15 cellular contexts compared by ENCODE assay signal in the genomic region with DNA sequence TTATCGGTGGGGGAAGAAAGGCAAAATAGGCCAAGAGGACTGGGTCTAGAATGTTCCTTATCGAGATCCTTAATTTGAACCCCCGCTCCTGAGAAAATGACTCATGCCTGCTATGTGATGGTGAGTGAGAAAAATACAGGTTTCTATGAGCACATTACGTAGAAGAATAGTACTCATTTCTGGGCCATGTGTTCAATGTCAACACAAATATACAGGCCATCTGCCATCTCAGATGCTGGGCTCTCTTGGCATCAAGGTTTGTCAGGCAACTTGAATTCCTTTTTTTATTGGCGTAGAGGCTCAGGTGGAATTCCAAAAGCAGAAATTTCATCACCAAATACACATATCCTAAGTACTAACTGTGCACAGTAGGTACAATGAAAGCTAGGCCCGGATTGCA.
"Had no signal": no experiment of that assay in that cellular context is flagged by ENCODE, and none has a peak within 500 bp of the region (broad histone marks: within the 10 kb centered on the region; RNA-seq: fewer than 3 reads in every experiment).

No MANE protein-coding gene starts in this region.

- H3K27ac Mint-ChIP-seq: activated naive CD4-positive, alpha-beta T cell treated with anti-CD3 and anti-CD28 coated beads, Interleukin-2, amount 50 U/mL, for 72 hours; naive B cell; neural progenitor cell; T-helper 2 cell treated with Interferon-gamma antibody and Interleukin-4, amounts not matched to agents 5 μg/mL and 100 μg/mL, for 36 hours had no signal

- H3K36me3 Mint-ChIP-seq: activated naive CD4-positive, alpha-beta T cell treated with anti-CD3 and anti-CD28 coated beads, Interleukin-2, amount 50 U/mL, for 72 hours; naive B cell; neural progenitor cell had no signal

- H3K4me3 Mint-ChIP-seq: activated T-cell treated with anti-CD3 and anti-CD28 coated beads, Interleukin-2, amount 50 U/mL, for 4 hours; naive B cell; neural progenitor cell; T-helper 2 cell treated with Interferon-gamma antibody and Interleukin-4, amounts not matched to agents 5 μg/mL and 100 μg/mL, for 36 hours had no signal

- ATAC-seq: activated T-cell treated with anti-CD3 and anti-CD28 coated beads, Interleukin-2, amount 50 U/mL, for 4 hours; body of pancreas; esophagus mucosa; left lobe of liver; psoas muscle; sciatic nerve had no signal

- DNase-seq: activated CD4-positive, alpha-beta T cell treated with anti-CD3 and anti-CD28 coated beads, Interleukin-2, amount 50 U/mL, for 1 hour; activated CD4-positive, CD25-positive, alpha-beta regulatory T cell; activated gamma-delta T cell; activated T-cell treated with anti-CD3 and anti-CD28 coated beads, Interleukin-2, amount 50 U/mL, for 4 hours; amygdala; body of pancreas; naive B cell; psoas muscle; spleen had no signal

- H3K9me3 Mint-ChIP-seq: activated naive CD4-positive, alpha-beta T cell treated with anti-CD3 and anti-CD28 coated beads, Interleukin-2, amount 50 U/mL, for 72 hours; activated T-cell treated with anti-CD3 and anti-CD28 coated beads, Interleukin-2, amount 50 U/mL, for 4 hours; naive B cell; neural progenitor cell; T-helper 2 cell treated with Interferon-gamma antibody and Interleukin-4, amounts not matched to agents 5 μg/mL and 100 μg/mL, for 36 hours had no signal
